ENCODE assay signal across 16 cellular contexts in the genomic region with DNA sequence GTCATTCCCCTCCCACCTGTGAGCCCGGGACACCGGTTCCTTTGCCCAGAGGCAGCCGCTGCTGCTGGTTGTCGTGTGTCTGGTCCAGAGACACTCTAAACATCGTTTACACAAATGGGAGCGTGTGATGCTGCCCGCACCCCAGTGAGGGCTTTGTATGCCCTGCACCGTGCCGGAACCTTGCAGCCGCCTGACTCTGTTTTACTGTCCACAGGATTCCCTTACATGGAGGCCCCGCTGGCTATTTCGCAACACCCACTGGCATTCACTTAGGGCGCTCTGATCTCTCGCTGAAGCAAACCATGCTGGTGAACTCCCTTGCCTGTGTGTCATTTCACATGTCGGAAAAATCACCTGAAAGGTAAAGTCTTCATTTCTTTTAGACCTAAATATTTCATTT.
DNase-seq lines count a peak whose midpoint lies in the region; ATAC-seq, FAIRE-seq and TF ChIP-seq lines count a peak whose summit lies in the region.
"Had no signal": no experiment of that assay in that cellular context is flagged by ENCODE, and none has a peak within 500 bp of the region (broad histone marks: within the 10 kb centered on the region; RNA-seq: fewer than 3 reads in every experiment).

No MANE protein-coding gene starts in this region.

- no peak for FAIRE-seq in keratinocyte (lab: Jason Lieb, UNC)
- FAIRE-seq: GM19239 had no signal

- H3K27ac Mint-ChIP-seq in GM23338 (no peak overlapping the region), T-cell (no peak overlapping the region)
- H3K27ac Mint-ChIP-seq: activated CD4-positive, alpha-beta memory T cell treated with anti-CD3 and anti-CD28 coated beads, Interleukin-2, amount 10 ng/mL, durations not matched to agents 7 days and 5 days; activated T-helper 2 cell treated with anti-CD3 and anti-CD28 coated beads, Interferon-gamma antibody, Interleukin-2, Interleukin-4, amounts not matched to agents 10 μg/mL and 5 μg/mL and 100 μg/mL, durations not matched to agents 14 hours and 24 hours and 36 hours had no signal

- peaks cover 3% of the 10 kb centered on the region; the same call in 1 of the 3 replicates for H3K36me3 Mint-ChIP-seq in GM23338 (ENCODE audit: low read depth)
- H3K36me3 Mint-ChIP-seq in T-cell, result no peaks in the 10 kb centered on the region
- H3K36me3 Mint-ChIP-seq: CD4-positive, CD25-positive, alpha-beta regulatory T cell had no signal

- TF ChIP-seq CTCF in GM23338 (conservative IDR thresholded peaks at IDR 0.05; ENCODE audit: low read depth in 2 of 2) (0 out of 4 replicates have a peak, but pooled peaks of 1 of the 2 experiments have one; percentile 6), RWPE2 (IDR thresholded peaks at IDR 0.05; ENCODE audit: poor library complexity, severe bottlenecking) (no peak), keratinocyte (optimal IDR thresholded peaks at IDR 0.05 in 1 of 3, IDR thresholded peaks at IDR 0.05 in 1 of 3, conservative IDR thresholded peaks at IDR 0.05 in 1 of 3; ENCODE audit: extremely low read depth in 1 of 3, insufficient read depth in 2 of 3, low read length in 3 of 3) (no peak)

- H3K27ac ChIP-seq in GM23338 (ENCODE audit: low read depth), result no peak overlapping the region
- no peak overlapping the region for H3K27ac ChIP-seq in RWPE2 (ENCODE audit: poor library complexity, severe bottlenecking)
- no peak overlapping the region for H3K27ac ChIP-seq in keratinocyte (ENCODE audit: control insufficient read depth, insufficient read depth, low read length)

- H3K9me3 Mint-ChIP-seq in GM23338 (no peaks in the 10 kb centered on the region), T-cell (no peaks in the 10 kb centered on the region)
- H3K9me3 Mint-ChIP-seq: activated CD4-positive, alpha-beta memory T cell treated with anti-CD3 and anti-CD28 coated beads, Interleukin-2, amount 10 ng/mL, durations not matched to agents 7 days and 5 days; activated T-helper 2 cell treated with anti-CD3 and anti-CD28 coated beads, Interferon-gamma antibody, Interleukin-2, Interleukin-4, amounts not matched to agents 10 μg/mL and 5 μg/mL and 100 μg/mL, durations not matched to agents 14 hours and 24 hours and 36 hours; CD4-positive, CD25-positive, alpha-beta regulatory T cell had no signal

- H2AFZ ChIP-seq in GM23338 (peak overlapping the region; percentile 69), keratinocyte (ENCODE audit: control insufficient read depth, low read length) (no peak overlapping the region)

- no peaks in the 10 kb centered on the region for H3K9me2 ChIP-seq in GM23338 (ENCODE audit: insufficient read depth)

- peaks cover 5% of the 10 kb centered on the region for H3K4me1 ChIP-seq in GM23338 (ENCODE audit: insufficient read depth)
- H3K4me1 ChIP-seq in RWPE2 (ENCODE audit: insufficient read depth, poor library complexity, severe bottlenecking), result peaks cover 3% of the 10 kb centered on the region
- peaks cover 19% of the 10 kb centered on the region for H3K4me1 ChIP-seq in keratinocyte (ENCODE audit: control insufficient read depth, extremely low read depth, insufficient read depth, low read length)
- H3K4me1 ChIP-seq in skeletal muscle satellite cell (ENCODE audit: control insufficient read depth, insufficient read depth, low read length), result peaks cover 4% of the 10 kb centered on the region

- H3K4me1 Mint-ChIP-seq in GM23338 (peaks cover 19% of the 10 kb centered on the region), T-cell (peaks cover 8 to 13% (median 9%) of the 10 kb centered on the region in 3 donors)

- H4K20me1 ChIP-seq in GM23338 (replicated peaks; ENCODE audit: insufficient read depth) (no peaks in the 10 kb centered on the region), keratinocyte (ENCODE audit: control insufficient read depth, extremely low read depth, insufficient read depth, low read length) (no peaks in the 10 kb centered on the region)

- DNase-seq in GM23338 (ENCODE audit: low spot score), result peak; percentile 45
- no peak for DNase-seq in RWPE2 (ENCODE audit: low spot score)
- no peak for DNase-seq in keratinocyte (ENCODE audit: low read depth, low spot score)
- DNase-seq in T-cell, result no peak
- DNase-seq in GOT3 (lab: John Stamatoyannopoulos, UW), result no peak
- DNase-seq: activated CD4-positive, alpha-beta memory T cell treated with anti-CD3 and anti-CD28 coated beads, Interleukin-2, amount 10 ng/mL, durations not matched to agents 7 days and 5 days; CD4-positive, CD25-positive, alpha-beta regulatory T cell; cortex of kidney; NCI-H187 treated with DMSO at 0.1 percent for 48 hours; SHP77 treated with DMSO at 0.1 percent for 48 hours; stimulated activated CD4-positive, alpha-beta T cell treated with anti-CD3 and anti-CD28 coated beads, Interleukin-2, amount 100 ng/mL, for 48 hours had no signal

- H3K4me2 ChIP-seq in GM23338, result no peak overlapping the region
- peak overlapping the region; percentile 6 for H3K4me2 ChIP-seq in keratinocyte (ENCODE audit: control insufficient read depth, extremely low read depth, insufficient read depth, low read depth, low read length)
- peak overlapping the region; percentile 28 for H3K4me2 ChIP-seq in skeletal muscle satellite cell (ENCODE audit: low read length)

- H3K79me2 ChIP-seq in GM23338 (replicated peaks; ENCODE audit: insufficient read depth), result no peaks in the 10 kb centered on the region
- no peaks in the 10 kb centered on the region for H3K79me2 ChIP-seq in keratinocyte (ENCODE audit: control insufficient read depth, insufficient read depth, low read length)

- POLR2A ChIA-PET in T-cell (lab: Charles Lee), result no interaction called here

- no peak overlapping the region for H3K9ac ChIP-seq in keratinocyte (ENCODE audit: control insufficient read depth, extremely low read depth, insufficient read depth, low read length)
- H3K9ac ChIP-seq in skeletal muscle satellite cell (ENCODE audit: low read depth, low read length), result no peak overlapping the region

- H3K36me3 ChIP-seq in GM23338 (ENCODE audit: insufficient read depth) (no peaks in the 10 kb centered on the region), RWPE2 (ENCODE audit: low read depth) (no peaks in the 10 kb centered on the region), keratinocyte (ENCODE audit: control insufficient read depth in 2 of 2, extremely low read depth in 1 of 2, insufficient read depth in 2 of 2, low read length in 2 of 2) (no peaks in the 10 kb centered on the region), skeletal muscle satellite cell (ENCODE audit: insufficient read depth, low read length) (no peaks in the 10 kb centered on the region)

- no peak overlapping the region for H3K4me3 Mint-ChIP-seq in GM23338
- no peak overlapping the region for H3K4me3 Mint-ChIP-seq in T-cell
- H3K4me3 Mint-ChIP-seq: activated CD4-positive, alpha-beta memory T cell treated with anti-CD3 and anti-CD28 coated beads, Interleukin-2, amount 10 ng/mL, durations not matched to agents 7 days and 5 days; CD4-positive, CD25-positive, alpha-beta regulatory T cell had no signal

- CTCF ChIA-PET in T-cell (lab: Charles Lee), result no interaction called here

- H3K27me3 Mint-ChIP-seq in GM23338 (ENCODE audit: insufficient read depth, low read depth, poor library complexity) (peaks cover 15% of the 10 kb centered on the region), T-cell (peaks cover 4 to 23% of the 10 kb centered on the region in 2 donors)

- peak; percentile 43 for ATAC-seq in GM23338
- 0 out of 3 replicates have a peak, but pooled peaks have one; percentile 41 for ATAC-seq in RWPE2 (ENCODE audit: low read depth)
- no peak for ATAC-seq in T-cell (replicated peaks in 1 of 4)
- no peak for ATAC-seq in HG02884 (IDR thresholded peaks at IDR 0.05; ENCODE audit: unreplicated experiment)
- ATAC-seq in HG02885 (IDR thresholded peaks at IDR 0.05; ENCODE audit: poor library complexity, unreplicated experiment), result no peak

- H3F3A ChIP-seq in GM23338 (replicated peaks; ENCODE audit: low read depth), result no peaks in the 10 kb centered on the region

- no peaks in the 10 kb centered on the region for H3K9me1 ChIP-seq in keratinocyte (ENCODE audit: control insufficient read depth, extremely low read depth, insufficient read depth, low read length)

- dilution Hi-C loops in keratinocyte (cut with MboI; ENCODE audit: extremely low pct_ligation_motif_present, low sequenced_read_pairs), result no loop called here

- no peaks in the 10 kb centered on the region for H3K9me3 ChIP-seq in RWPE2 (ENCODE audit: severe bottlenecking)
- H3K9me3 ChIP-seq in keratinocyte (ENCODE audit: control insufficient read depth, low read depth, low read length), result no peaks in the 10 kb centered on the region
- no peaks in the 10 kb centered on the region for H3K9me3 ChIP-seq in skeletal muscle satellite cell (replicated peaks; ENCODE audit: low read length)

- H3K27me3 ChIP-seq in GM23338 (ENCODE audit: insufficient read depth), result no peaks in the 10 kb centered on the region
- no peaks in the 10 kb centered on the region for H3K27me3 ChIP-seq in RWPE2 (ENCODE audit: insufficient read depth, poor library complexity, severe bottlenecking)
- peaks cover 23% of the 10 kb centered on the region for H3K27me3 ChIP-seq in keratinocyte (ENCODE audit: control insufficient read depth, extremely low read depth, insufficient read depth, low read length)
- H3K27me3 ChIP-seq in skeletal muscle satellite cell (ENCODE audit: control insufficient read depth, insufficient read depth, low read length), result peaks cover 59% of the 10 kb centered on the region

- H3K4me3 ChIP-seq in GM23338 (no peak overlapping the region), RWPE2 (ENCODE audit: severe bottlenecking) (no peak overlapping the region), keratinocyte (ENCODE audit: control insufficient read depth in 2 of 3, extremely low read depth in 1 of 3, insufficient read depth in 2 of 3, low read depth in 1 of 3, low read length in 3 of 3) (no peak overlapping the region), skeletal muscle satellite cell (ENCODE audit: low read length) (no peak overlapping the region)

TF ChIP-seq in GM23338, 12 proteins besides CTCF, POLR2A, EP300 and RAD21:
- TF ChIP-seq NANOG (IDR thresholded peaks at IDR 0.05; ENCODE audit: borderline replicate concordance) (no peak), ZNF331 (CRISPR knock-in tag; IDR thresholded peaks at IDR 0.05; ENCODE audit: low read depth) (no peak), POLR2AphosphoS5 (IDR thresholded peaks at IDR 0.05; ENCODE audit: low read depth) (no peak), EZH2 (IDR thresholded peaks at IDR 0.05; ENCODE audit: low read depth, unreplicated experiment) (no peak), CREB1 (CRISPR knock-in tag; IDR thresholded peaks at IDR 0.05; ENCODE audit: low read depth) (no peak)
TF ChIP-seq in GM23338: peak in this region for 0.

Comparison
In these comparisons a context has a peak if more than half of its experiments do, and no peak if none do; other contexts are left out.
1. ATAC-seq: peak in GM23338 (single experiment) and RWPE2 (single experiment); none in T-cell (0 of 4), HG02884 (single experiment) and HG02885 (single experiment).